ENCODE assay signal across 19 cellular contexts in the genomic region with DNA sequence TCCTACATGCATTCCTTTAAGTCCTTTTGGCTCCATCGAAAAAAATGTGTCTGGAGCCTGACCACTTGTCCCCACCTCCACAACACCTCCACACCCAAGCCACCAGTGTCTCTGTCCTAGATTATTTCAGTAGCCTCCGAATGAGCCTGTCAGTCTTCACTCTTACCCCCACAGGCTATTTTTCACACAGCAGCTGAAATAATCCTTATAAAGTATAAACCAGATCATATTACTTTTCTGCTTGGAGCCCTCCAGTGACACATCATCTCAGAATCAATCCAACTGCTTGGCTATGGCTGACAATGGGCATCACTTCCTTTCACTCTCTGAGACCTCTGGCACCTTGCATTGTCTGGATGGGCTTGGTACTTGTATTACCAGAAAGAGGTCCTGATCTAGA.
"Had no signal": no experiment of that assay in that cellular context is flagged by ENCODE, and none has a peak within 500 bp of the region (broad histone marks: within the 10 kb centered on the region; RNA-seq: fewer than 3 reads in every experiment).

No MANE protein-coding gene starts in this region.

- H3K4me1 ChIP-seq: left ventricle myocardium inferior, pancreas, stomach, thyroid gland, uterus had no signal

- ATAC-seq: pancreas had no signal

- DNase-seq: activated CD4-positive, alpha-beta T cell treated with anti-CD3 and anti-CD28 coated beads, Interleukin-2, amount 50 U/mL, for 4 hours; activated CD4-positive, CD25-positive, alpha-beta regulatory T cell treated with anti-CD3 and anti-CD28 coated beads, Interleukin-2, amount 50 U/mL, for 72 hours; activated effector memory CD4-positive, alpha-beta T cell treated with Interleukin-2 at 50 U/mL for 16 hours; activated T-cell treated with anti-CD3 and anti-CD28 coated beads, Interleukin-2, amount 50 U/mL, for 24 hours; amniotic stem cell; cerebellar nuclear complex; dorsolateral prefrontal cortex; islet precursor cell; left ventricle myocardium inferior; mesendoderm; pancreas; stimulated activated CD4-positive, alpha-beta T cell treated with anti-CD3 and anti-CD28 coated beads, Interleukin-4, amount 100 ng/mL, for 4 hours; stomach; T-helper 9 cell; thyroid gland; uterus had no signal

- H3K36me3 Mint-ChIP-seq: activated naive CD4-positive, alpha-beta T cell treated with anti-CD3 and anti-CD28 coated beads, Interleukin-2, amount 50 U/mL, for 24 hours; brain had no signal

- H3K27me3 ChIP-seq: dorsolateral prefrontal cortex, pancreas, stomach, thyroid gland, uterus had no signal

- H3K9me3 Mint-ChIP-seq: activated naive CD4-positive, alpha-beta T cell treated with anti-CD3 and anti-CD28 coated beads, Interleukin-2, amount 50 U/mL, for 24 hours; activated T-cell treated with anti-CD3 and anti-CD28 coated beads, Interleukin-2, amount 50 U/mL, for 24 hours; brain; neural crest cell had no signal

- H3K4me1 Mint-ChIP-seq: activated naive CD4-positive, alpha-beta T cell treated with anti-CD3 and anti-CD28 coated beads, Interleukin-2, amount 50 U/mL, for 24 hours; brain had no signal

- H3K36me3 ChIP-seq: left ventricle myocardium inferior, pancreas, stomach, thyroid gland, uterus had no signal

- H3K4me3 ChIP-seq: dorsolateral prefrontal cortex, left ventricle myocardium inferior, pancreas, stomach, thyroid gland, uterus had no signal

- H3K9me3 ChIP-seq: left ventricle myocardium inferior, pancreas, stomach, thyroid gland, uterus had no signal

- H3K27ac Mint-ChIP-seq: activated naive CD4-positive, alpha-beta T cell treated with anti-CD3 and anti-CD28 coated beads, Interleukin-2, amount 50 U/mL, for 24 hours; activated T-cell treated with anti-CD3 and anti-CD28 coated beads, Interleukin-2, amount 50 U/mL, for 24 hours; brain had no signal

- H3K4me3 Mint-ChIP-seq: activated naive CD4-positive, alpha-beta T cell treated with anti-CD3 and anti-CD28 coated beads, Interleukin-2, amount 50 U/mL, for 24 hours; activated T-cell treated with anti-CD3 and anti-CD28 coated beads, Interleukin-2, amount 50 U/mL, for 24 hours; brain; neural crest cell had no signal

- H3K27ac ChIP-seq: dorsolateral prefrontal cortex, left ventricle myocardium inferior, pancreas, stomach, thyroid gland, uterus had no signal
